ENCODE assay signal across 1 cellular context in the genomic region with DNA sequence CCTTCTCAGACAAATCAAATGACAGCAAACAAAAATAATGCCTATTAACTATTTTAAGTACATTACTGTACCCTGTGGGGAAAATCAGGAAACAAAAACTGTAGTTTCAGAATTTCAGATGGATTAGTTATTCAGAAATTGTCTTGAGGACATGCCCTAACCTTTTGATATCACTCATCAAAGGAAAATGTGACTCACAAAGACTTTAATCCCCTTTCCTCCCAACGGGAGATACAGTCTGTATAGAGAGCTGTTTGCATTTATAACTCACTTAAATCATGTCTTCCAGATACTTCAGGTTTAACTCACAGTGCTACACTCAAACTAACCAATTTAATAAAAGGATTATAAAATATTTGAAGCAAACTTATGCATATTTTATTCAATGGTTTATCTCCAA.
TF ChIP-seq lines count a peak whose summit lies in the region.

No MANE protein-coding gene starts in this region.

TF ChIP-seq in IMR-90, 13 proteins besides CTCF, POLR2A, EP300 and RAD21:
- TF ChIP-seq RFX5 (IDR thresholded peaks at IDR 0.05; ENCODE audit: low read depth, low read length) (no peak), RCOR1 (IDR thresholded peaks at IDR 0.05; ENCODE audit: insufficient replicate concordance, low read length) (no peak), BHLHE40 (IDR thresholded peaks at IDR 0.05; ENCODE audit: low read depth, low read length) (no peak), CHD1 (IDR thresholded peaks at IDR 0.05; ENCODE audit: low read depth, low read length) (no peak), CEBPB (IDR thresholded peaks at IDR 0.05; ENCODE audit: low read depth, low read length) (no peak), SMC3 (IDR thresholded peaks at IDR 0.05; ENCODE audit: low read depth, low read length) (no peak)
